Comparison of ENCODE assay signal across 13 cellular contexts in genomic region chr20:49661560-49662329, GRCh38. TPM values are rescaled to one million over a fixed set of nuclear protein-coding genes. Genes with fewer than 3 reads are reported as not detected.
DNase-seq lines count a peak whose midpoint lies in the region; ATAC-seq and TF ChIP-seq lines count a peak whose summit lies in the region.
"Had no signal": no experiment of that assay in that cellular context is flagged by ENCODE, and none has a peak within 500 bp of the region (broad histone marks: within the 10 kb centered on the region; RNA-seq: fewer than 3 reads in every experiment).

No MANE protein-coding gene starts in this region.

- TF ChIP-seq RAD21 in SK-N-SH (IDR thresholded peaks at IDR 0.05; ENCODE audit: low read length), result no peak

- TF ChIP-seq CTCF in epithelial cell of esophagus (IDR thresholded peaks at IDR 0.05; ENCODE audit: insufficient read depth, low read depth, low read length, missing control alignments), result no peak
- TF ChIP-seq CTCF in H9 (conservative IDR thresholded peaks at IDR 0.05), result no peak
- no peak for TF ChIP-seq CTCF in SK-N-SH (IDR thresholded peaks at IDR 0.05)

- H3K4me3 ChIP-seq in epithelial cell of esophagus (ENCODE audit: low read length) (no peak overlapping the region), SK-N-SH (ENCODE audit: low read depth in 2 of 2, low read length in 1 of 2) (no peak overlapping the region)
- H3K4me3 ChIP-seq: lung had no signal

- H3K9me3 ChIP-seq in H9 (ENCODE audit: control insufficient read depth, low read depth, low read length), result no peaks in the 10 kb centered on the region
- H3K9me3 ChIP-seq in SK-N-SH, result no peaks in the 10 kb centered on the region

- peak overlapping the region; percentile 29 for H3K4me3 Mint-ChIP-seq in activated CD8-positive, alpha-beta memory T cell treated with anti-CD3 and anti-CD28 coated beads, Interleukin-2, amount 10 ng/mL, durations not matched to agents 7 days and 5 days
- no peak overlapping the region for H3K4me3 Mint-ChIP-seq in stimulated activated naive B cell treated with anti-CD40 and anti-IgM and Interleukin-4, amounts not matched to agents 10 μg/mL and 1 μg/mL and 100 μg/mL, for 72 hours
- no peak overlapping the region; a peak in 1 of 5 replicates for H3K4me3 Mint-ChIP-seq in H9
- H3K4me3 Mint-ChIP-seq: IgD-negative memory B cell had no signal

- POLR2A ChIA-PET in SK-N-SH (lab: Yijun Ruan, JAX), result no interaction called here

- H3K4me1 Mint-ChIP-seq in activated CD8-positive, alpha-beta memory T cell treated with anti-CD3 and anti-CD28 coated beads, Interleukin-2, amount 10 ng/mL, durations not matched to agents 7 days and 5 days, result peaks cover 51% of the 10 kb centered on the region
- H3K4me1 Mint-ChIP-seq in stimulated activated naive B cell treated with anti-CD40 and anti-IgM and Interleukin-4, amounts not matched to agents 10 μg/mL and 1 μg/mL and 100 μg/mL, for 72 hours, result peaks cover 20 to 56% of the 10 kb centered on the region in 2 donors
- H3K4me1 Mint-ChIP-seq in H9, result peaks cover 31 to 39% of the 10 kb centered on the region in 2 experiments

- H4K5ac ChIP-seq in H9 (ENCODE audit: insufficient read length, low read depth, low read length), result no peak overlapping the region

- no peaks in the 10 kb centered on the region for H3K9me3 Mint-ChIP-seq in activated CD8-positive, alpha-beta memory T cell treated with anti-CD3 and anti-CD28 coated beads, Interleukin-2, amount 10 ng/mL, durations not matched to agents 7 days and 5 days (ENCODE audit: low read depth)
- no peaks in the 10 kb centered on the region for H3K9me3 Mint-ChIP-seq in stimulated activated naive B cell treated with anti-CD40 and anti-IgM and Interleukin-4, amounts not matched to agents 10 μg/mL and 1 μg/mL and 100 μg/mL, for 72 hours
- H3K9me3 Mint-ChIP-seq in H9, result no peaks in the 10 kb centered on the region
- H3K9me3 Mint-ChIP-seq: IgD-negative memory B cell had no signal

- no peak overlapping the region for H2BK120ac ChIP-seq in H9 (ENCODE audit: low read depth, low read length, poor library complexity, severe bottlenecking)

- H3K36me3 Mint-ChIP-seq in activated CD8-positive, alpha-beta memory T cell treated with anti-CD3 and anti-CD28 coated beads, Interleukin-2, amount 10 ng/mL, durations not matched to agents 7 days and 5 days, result peaks cover 6% of the 10 kb centered on the region
- H3K36me3 Mint-ChIP-seq in stimulated activated naive B cell treated with anti-CD40 and anti-IgM and Interleukin-4, amounts not matched to agents 10 μg/mL and 1 μg/mL and 100 μg/mL, for 72 hours, result peaks cover 8 to 12% of the 10 kb centered on the region in 2 donors
- H3K36me3 Mint-ChIP-seq in H9 (ENCODE audit: insufficient read depth in 1 of 3, low read depth in 3 of 3), result no peaks in the 10 kb centered on the region; a peak in 1 of 7 replicates

- H4K20me1 ChIP-seq in H9 (ENCODE audit: control insufficient read depth, insufficient read depth, insufficient read length), result no peaks in the 10 kb centered on the region
- peaks cover 87% of the 10 kb centered on the region for H4K20me1 ChIP-seq in SK-N-SH (ENCODE audit: insufficient read depth)

- H3K27ac Mint-ChIP-seq in activated CD8-positive, alpha-beta memory T cell treated with anti-CD3 and anti-CD28 coated beads, Interleukin-2, amount 10 ng/mL, durations not matched to agents 7 days and 5 days, result peak overlapping the region; percentile 78
- peak overlapping the region; percentile 53 for H3K27ac Mint-ChIP-seq in stimulated activated naive B cell treated with anti-CD40 and anti-IgM and Interleukin-4, amounts not matched to agents 10 μg/mL and 1 μg/mL and 100 μg/mL, for 72 hours
- peak overlapping the region in 1 of 3 experiments; percentile 44; a peak in 2 of 7 replicates for H3K27ac Mint-ChIP-seq in H9

- H3K36me3 ChIP-seq in SK-N-SH (replicated peaks in 1 of 2; ENCODE audit: control insufficient read depth in 1 of 2, insufficient read depth in 2 of 2, low read length in 1 of 2), result no peaks in the 10 kb centered on the region

- H3K79me1 ChIP-seq in H9 (ENCODE audit: insufficient read depth, low read depth, low read length, poor library complexity, severe bottlenecking), result peaks cover 4% of the 10 kb centered on the region

- H2BK5ac ChIP-seq in H9 (ENCODE audit: insufficient read length, low read length), result no peak overlapping the region

- no peak overlapping the region for H2BK15ac ChIP-seq in H9 (ENCODE audit: low read depth, low read length)

- no peak overlapping the region for H3T11ph ChIP-seq in H9 (ENCODE audit: low read length)

- H3F3A ChIP-seq in SK-N-SH (replicated peaks; ENCODE audit: insufficient read depth), result no peaks in the 10 kb centered on the region

- no peak overlapping the region for H2AFZ ChIP-seq in H9 (ENCODE audit: low read length)
- no peak overlapping the region for H2AFZ ChIP-seq in SK-N-SH (ENCODE audit: low read depth)

- no peak for TF ChIP-seq EP300 in SK-N-SH (IDR thresholded peaks at IDR 0.05; ENCODE audit: borderline replicate concordance in 1 of 2, low read depth in 1 of 2, low read length in 1 of 2)

- H3K23me2 ChIP-seq in H9 (ENCODE audit: insufficient read length, low read depth, low read length, poor library complexity, severe bottlenecking), result no peaks in the 10 kb centered on the region

- WGBS in H9 (ENCODE audit: extremely low coverage, insufficient read length, low lambda C conversion rate), result no CpG with 5 or more reads among the region's 8 CpGs
- 91% methylated on average over 8 of the region's 8 CpGs for WGBS in SK-N-SH (ENCODE audit: low lambda C conversion rate)

- no peak overlapping the region for H2AK5ac ChIP-seq in H9 (ENCODE audit: insufficient read length, low read length)

- no peak overlapping the region for H3K4me2 ChIP-seq in H9 (ENCODE audit: insufficient read depth, insufficient read length, low read length)
- no peak overlapping the region for H3K4me2 ChIP-seq in SK-N-SH

- CTCF ChIA-PET in activated CD8-positive, alpha-beta memory T cell treated with anti-CD3 and anti-CD28 coated beads, Interleukin-2, amount 10 ng/mL, durations not matched to agents 7 days and 5 days (lab: Charles Lee), result interaction anchor here (1.0 to 2.1 kb wide), 5 partner anchors 17 to 410 kb away, joined by 3 to 5 read pairs (median 4); no protein-coding TSS in a partner anchor
- CTCF ChIA-PET in SK-N-SH (lab: Yijun Ruan, JAX), result interaction anchor here (0.7 to 2.9 kb wide), 3 partner anchors 18 to 184 kb away, joined by 4 to 7 read pairs (median 5); no protein-coding TSS in a partner anchor

- H3K9ac ChIP-seq in H9 (ENCODE audit: extremely low read depth, insufficient read length, low read length) (no peak overlapping the region), SK-N-SH (no peak overlapping the region)

- H3K27me3 Mint-ChIP-seq in activated CD8-positive, alpha-beta memory T cell treated with anti-CD3 and anti-CD28 coated beads, Interleukin-2, amount 10 ng/mL, durations not matched to agents 7 days and 5 days, result no peaks in the 10 kb centered on the region
- no peaks in the 10 kb centered on the region for H3K27me3 Mint-ChIP-seq in stimulated activated naive B cell treated with anti-CD40 and anti-IgM and Interleukin-4, amounts not matched to agents 10 μg/mL and 1 μg/mL and 100 μg/mL, for 72 hours
- H3K27me3 Mint-ChIP-seq in H9 (ENCODE audit: low read depth), result no peaks in the 10 kb centered on the region
- H3K27me3 Mint-ChIP-seq: IgD-negative memory B cell had no signal

- ATAC-seq in activated CD8-positive, alpha-beta memory T cell treated with anti-CD3 and anti-CD28 coated beads, Interleukin-2, amount 10 ng/mL, durations not matched to agents 7 days and 5 days, result peak; percentile 72
- no peak for ATAC-seq in stimulated activated naive B cell treated with anti-CD40 and anti-IgM and Interleukin-4, amounts not matched to agents 10 μg/mL and 1 μg/mL and 100 μg/mL, for 72 hours (replicated peaks)

- H3K79me2 ChIP-seq in H9 (ENCODE audit: insufficient read depth, low read length) (peaks cover 60% of the 10 kb centered on the region), SK-N-SH (ENCODE audit: insufficient read depth) (peaks cover 93% of the 10 kb centered on the region)

- no peak overlapping the region for H3K14ac ChIP-seq in H9 (ENCODE audit: insufficient read depth, low read length)

- peak; percentile 52 for DNase-seq in activated CD8-positive, alpha-beta memory T cell treated with anti-CD3 and anti-CD28 coated beads, Interleukin-2, amount 10 ng/mL, durations not matched to agents 7 days and 5 days
- no peak for DNase-seq in activated CD8-positive, alpha-beta memory T cell treated with anti-CD3 and anti-CD28 coated beads for 24 hours
- DNase-seq in UCSD-AML1 (lab: John Stamatoyannopoulos, UW; ENCODE audit: unreplicated experiment) (peak; percentile 31), epithelial cell of esophagus (ENCODE audit: low read depth) (peak; percentile 42), H9 (no peak), SK-N-SH (no peak), NCI-H510A treated with DMSO at 0.1 percent for 48 hours (lab: John Stamatoyannopoulos, UW) (no peak)
- no peak for DNase-seq in stimulated activated naive B cell treated with anti-CD40 and anti-IgM and Interleukin-4, amounts not matched to agents 10 μg/mL and 1 μg/mL and 100 μg/mL, for 72 hours
- DNase-seq: activated gamma-delta T cell; GF-D8; stimulated activated CD4-positive, alpha-beta T cell treated with anti-CD3 and anti-CD28 coated beads, Interleukin-4, amount 100 ng/mL, for 24 hours had no signal

- H3K4me1 ChIP-seq in H9 (ENCODE audit: insufficient read depth, low read length) (peaks cover 20% of the 10 kb centered on the region), SK-N-SH (ENCODE audit: control insufficient read depth in 1 of 2, insufficient read depth in 2 of 2, low read depth in 1 of 2, low read length in 1 of 2) (peaks cover 8 to 11% of the 10 kb centered on the region in 2 experiments; a peak in 2 of 4 replicates)

- no peak overlapping the region for H2BK12ac ChIP-seq in H9 (ENCODE audit: insufficient read length, low read depth, low read length)

- H2BK20ac ChIP-seq in H9 (ENCODE audit: low read depth, low read length, poor library complexity, severe bottlenecking), result no peak overlapping the region

- no peak overlapping the region for H3K18ac ChIP-seq in H9 (ENCODE audit: insufficient read length, low read depth, low read length)

- no peak overlapping the region for H3K56ac ChIP-seq in H9 (ENCODE audit: insufficient read length, low read depth, low read length)

- no peak overlapping the region for H4K8ac ChIP-seq in H9 (replicated peaks; ENCODE audit: insufficient read length, low read depth, low read length)

- H3K27me3 ChIP-seq in H9 (ENCODE audit: insufficient read depth, low read length) (no peaks in the 10 kb centered on the region), SK-N-SH (ENCODE audit: insufficient read depth) (no peaks in the 10 kb centered on the region)

- no peak overlapping the region for H4K91ac ChIP-seq in H9 (ENCODE audit: insufficient read length, low read depth, low read length)

- H3K4ac ChIP-seq in H9 (ENCODE audit: low read depth, low read length), result no peak overlapping the region

- no peaks in the 10 kb centered on the region for H3K9me2 ChIP-seq in SK-N-SH

- no peak overlapping the region for H3K23ac ChIP-seq in H9 (ENCODE audit: insufficient read length, low read depth, low read length)

- H3K27ac ChIP-seq in H9 (ENCODE audit: insufficient read length, low read depth, low read length) (no peak overlapping the region), SK-N-SH (ENCODE audit: low read depth in 2 of 2, low read length in 1 of 2) (peak overlapping the region in 1 of 2 experiments; percentile 25; a peak in 1 of 4 replicates)

RNA-seq across cellular contexts. Expression of gene B4GALT5, which starts 51.9 kb away (rescaled TPM):
- 10 to 100 TPM; 28.1 to 30.9 TPM for total RNA-seq in activated CD8-positive, alpha-beta memory T cell treated with anti-CD3 and anti-CD28 coated beads, Interleukin-2, amount 10 ng/mL, durations not matched to agents 7 days and 5 days
- total RNA-seq in H9 (2021), result 75.9 and 77.0 TPM in 2 replicates
- polyA plus RNA-seq in SK-N-SH (2012; rRNA removed), result 35.1 and 40.5 TPM in 2 replicates
- polyA plus RNA-seq in SK-N-SH (2012; cell fraction: cytosol; rRNA removed), result 42.3 and 44.9 TPM in 2 replicates
- polyA plus RNA-seq in SK-N-SH (2012; cell fraction: nucleus; rRNA removed), result 13.2 and 19.3 TPM in 2 replicates

Comparison
In these comparisons a context has a peak if more than half of its experiments do, and no peak if none do; other contexts are left out.
1. DNase-seq: peak in activated CD8-positive, alpha-beta memory T cell treated with anti-CD3 and anti-CD28 coated beads, Interleukin-2, amount 10 ng/mL, durations not matched to agents 7 days and 5 days (single experiment), UCSD-AML1 (single experiment) and epithelial cell of esophagus (single experiment); none in activated CD8-positive, alpha-beta memory T cell treated with anti-CD3 and anti-CD28 coated beads for 24 hours (single experiment), stimulated activated naive B cell treated with anti-CD40 and anti-IgM and Interleukin-4, amounts not matched to agents 10 μg/mL and 1 μg/mL and 100 μg/mL, for 72 hours (single experiment), H9 (single experiment), SK-N-SH (single experiment) and NCI-H510A treated with DMSO at 0.1 percent for 48 hours (single experiment).